In the genomic region with DNA sequence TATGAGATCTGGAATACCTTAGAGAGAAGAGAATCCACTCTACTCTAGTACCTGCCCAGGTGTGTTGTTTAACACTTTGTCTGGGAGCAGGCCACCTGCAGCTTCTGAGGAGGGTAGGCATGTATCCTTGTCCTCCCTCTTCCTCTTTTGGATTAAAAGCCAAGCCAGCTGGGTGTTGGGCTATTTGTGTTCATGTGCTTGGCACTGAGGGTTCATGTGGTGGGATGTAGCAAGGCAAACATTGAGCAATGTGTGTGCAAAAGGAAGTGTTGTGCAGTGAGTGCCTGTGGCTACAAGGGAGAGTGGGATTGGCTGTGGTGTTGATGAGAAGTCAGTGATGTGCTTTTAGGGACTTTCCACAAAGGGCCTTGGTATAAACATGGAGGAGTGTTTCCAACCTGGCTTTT, we compare ENCODE assay signal across 8 cellular contexts. TPM values are rescaled to one million over a fixed set of nuclear protein-coding genes. Genes with fewer than 3 reads are reported as not detected.
A peak's percentile ranks its signal among the peaks of the same experiment; 100 is the strongest.
DNase-seq lines count a peak whose midpoint lies in the region; ATAC-seq, FAIRE-seq and TF ChIP-seq lines count a peak whose summit lies in the region.

No MANE protein-coding gene starts in this region.

- no peak for FAIRE-seq in astrocyte (lab: Jason Lieb, UNC)
- FAIRE-seq in frontal cortex (lab: Jason Lieb, UNC), result no peak

- H3K27me3 ChIP-seq in HL-60 (ENCODE audit: insufficient read depth, poor library complexity, severe bottlenecking) (no peaks in the 10 kb centered on the region), astrocyte (ENCODE audit: insufficient read depth, low read length) (no peaks in the 10 kb centered on the region), liver (ENCODE audit: control insufficient read depth in 4 of 4, insufficient read depth in 4 of 4, low read length in 3 of 4) (no peaks in the 10 kb centered on the region)

- H3K27ac ChIP-seq in HL-60 (replicated peaks), result peak overlapping the region; percentile 75
- H3K27ac ChIP-seq in astrocyte (ENCODE audit: low read depth, low read length), result no peak overlapping the region
- peak overlapping the region; percentile 62 to 81 for H3K27ac ChIP-seq in liver (ENCODE audit: low read depth in 1 of 2, low read length in 2 of 2)

- CTCF ChIA-PET in GM10248 (lab: Yijun Ruan, JAX), result interaction anchor here (1.1 to 2.3 kb wide), 3 partner anchors 22 to 114 kb away, joined by 3 to 8 read pairs (median 4); no protein-coding TSS in a partner anchor
- CTCF ChIA-PET in HEK293T (lab: Yijun Ruan, JAX), result no interaction called here

- no peaks in the 10 kb centered on the region for H3K9me3 ChIP-seq in astrocyte (ENCODE audit: insufficient read depth, low read depth, low read length)
- no peaks in the 10 kb centered on the region for H3K9me3 ChIP-seq in liver (ENCODE audit: control insufficient read depth in 4 of 4, low read length in 3 of 4)

- H3K4me1 ChIP-seq in astrocyte (ENCODE audit: insufficient read depth, low read length) (peaks cover 30% of the 10 kb centered on the region), liver (ENCODE audit: control insufficient read depth in 4 of 4, insufficient read depth in 4 of 4, low read length in 3 of 4) (peaks cover 4 to 35% (median 17%) of the 10 kb centered on the region in 4 donors)

- peak; percentile 42 for DNase-seq in GM10248 (ENCODE audit: extremely low spot score)
- DNase-seq in HL-60 (ENCODE audit: low read depth in 1 of 2, low spot score in 1 of 2), result peak; percentile 93 to 98
- DNase-seq in astrocyte (ENCODE audit: low read depth), result peak; percentile 63
- no peak for DNase-seq in NCI-H2196 treated with DMSO at 0.1 percent for 48 hours (lab: John Stamatoyannopoulos, UW; ENCODE audit: unreplicated experiment)
- no peak for DNase-seq in HEK293T (ENCODE audit: extremely low spot score)
- DNase-seq in frontal cortex (ENCODE audit: low spot score in 2 of 2), result no peak

- no peak for ATAC-seq in HG02884 (IDR thresholded peaks at IDR 0.05; ENCODE audit: unreplicated experiment)

- no peaks in the 10 kb centered on the region for H3K27me3 Mint-ChIP-seq in astrocyte (ENCODE audit: low read depth, unreplicated experiment)

- H3K9ac ChIP-seq in astrocyte (ENCODE audit: low read length), result no peak overlapping the region
- H3K9ac ChIP-seq in liver (ENCODE audit: low read depth in 1 of 2, low read length in 2 of 2), result no peak overlapping the region

- TF ChIP-seq CTCF in GM10248 (IDR thresholded peaks at IDR 0.05; ENCODE audit: control extremely low read depth, extremely low read depth, low read depth, missing control alignments) (no peak), HL-60 (IDR thresholded peaks at IDR 0.05; ENCODE audit: insufficient read depth, low read length) (no peak), astrocyte (IDR thresholded peaks at IDR 0.05; ENCODE audit: insufficient read depth, low read depth, low read length) (no peak), liver (IDR thresholded peaks at IDR 0.05; ENCODE audit: low read depth, low read length, missing input control) (no peak)

- no peak overlapping the region for H3K4me2 ChIP-seq in astrocyte (ENCODE audit: low read length)

- H4K20me1 ChIP-seq in astrocyte (ENCODE audit: insufficient read depth, low read length), result peaks cover 10% of the 10 kb centered on the region

- peak overlapping the region; percentile 69 for H3K4me3 Mint-ChIP-seq in astrocyte (ENCODE audit: unreplicated experiment)

- H2AFZ ChIP-seq in astrocyte (ENCODE audit: low read depth, low read length), result no peak overlapping the region

- peak; percentile 60 to 68 for TF ChIP-seq RAD21 in liver (IDR thresholded peaks at IDR 0.05)

- H3K36me3 ChIP-seq in astrocyte (ENCODE audit: insufficient read depth, low read length), result peaks cover 13% of the 10 kb centered on the region
- peaks cover 4 to 8% (median 6%) of the 10 kb centered on the region in 4 donors for H3K36me3 ChIP-seq in liver (ENCODE audit: control insufficient read depth in 4 of 4, insufficient read depth in 3 of 4, low read depth in 1 of 4, low read length in 3 of 4)

- H3K4me3 ChIP-seq in HL-60 (replicated peaks; ENCODE audit: insufficient read depth, low read length) (no peak overlapping the region), astrocyte (ENCODE audit: insufficient read depth, low read depth, low read length) (no peak overlapping the region), liver (ENCODE audit: low read depth in 1 of 3, low read length in 3 of 3) (no peak overlapping the region)

- peaks cover 32% of the 10 kb centered on the region for H3K4me1 Mint-ChIP-seq in astrocyte (ENCODE audit: low read depth, unreplicated experiment)

- peak overlapping the region; percentile 95 for H3K27ac Mint-ChIP-seq in astrocyte (ENCODE audit: unreplicated experiment)

- H3K36me3 Mint-ChIP-seq in astrocyte (ENCODE audit: low read depth, unreplicated experiment), result peaks cover 10% of the 10 kb centered on the region

- H3K9me3 Mint-ChIP-seq in astrocyte (ENCODE audit: unreplicated experiment), result no peaks in the 10 kb centered on the region

- POLR2A ChIA-PET in GM10248 (lab: Yijun Ruan, JAX), result no interaction called here
- POLR2A ChIA-PET in HEK293T (lab: Yijun Ruan, JAX), result no interaction called here

- H3K79me2 ChIP-seq in astrocyte (ENCODE audit: insufficient read depth, low read length), result peaks cover 59% of the 10 kb centered on the region

TF ChIP-seq in liver, 16 proteins besides CTCF, POLR2A, EP300 and RAD21 (continues in another document):
- TF ChIP-seq, protein P1, sequence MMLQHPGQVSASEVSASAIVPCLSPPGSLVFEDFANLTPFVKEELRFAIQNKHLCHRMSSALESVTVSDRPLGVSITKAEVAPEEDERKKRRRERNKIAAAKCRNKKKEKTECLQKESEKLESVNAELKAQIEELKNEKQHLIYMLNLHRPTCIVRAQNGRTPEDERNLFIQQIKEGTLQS (IDR thresholded peaks at IDR 0.05), result peak; percentile 34
- no peak for TF ChIP-seq HNF4G (IDR thresholded peaks at IDR 0.05)
- TF ChIP-seq SP1 (IDR thresholded peaks at IDR 0.05), result peak; percentile 80
- peak in 1 of 2 donors; percentile 66 for TF ChIP-seq EGR1 (IDR thresholded peaks at IDR 0.05; ENCODE audit: low read depth in 2 of 2)
- TF ChIP-seq, protein P2, sequence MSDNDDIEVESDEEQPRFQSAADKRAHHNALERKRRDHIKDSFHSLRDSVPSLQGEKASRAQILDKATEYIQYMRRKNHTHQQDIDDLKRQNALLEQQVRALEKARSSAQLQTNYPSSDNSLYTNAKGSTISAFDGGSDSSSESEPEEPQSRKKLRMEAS (IDR thresholded peaks at IDR 0.05), result peak; percentile 92
- peak; percentile 47 to 73 for TF ChIP-seq JUND (IDR thresholded peaks at IDR 0.05)

TF ChIP-seq in HEK293T, 16 proteins besides CTCF, POLR2A, EP300 and RAD21:
- TF ChIP-seq FOXA1 (IDR thresholded peaks at IDR 0.05) (no peak), ELF4 (IDR thresholded peaks at IDR 0.05) (no peak), ARNT (IDR thresholded peaks at IDR 0.05) (no peak), SP1 (IDR thresholded peaks at IDR 0.05) (no peak), ZNF384 (IDR thresholded peaks at IDR 0.05) (no peak), FOXK2 (IDR thresholded peaks at IDR 0.05) (no peak)

RNA-seq across cellular contexts. Expression of a gene that starts 23.0 kb away (rescaled TPM):
- total RNA-seq in astrocyte, result 27.4 and 33.8 TPM in 2 replicates
- total RNA-seq in liver, result 10 to 100 TPM in 1 of 2 donors, 1 to 10 TPM in 1; 6.9 to 14.0 TPM
- 1 to 10 TPM; 5.7 to 6.4 TPM for polyA plus RNA-seq in liver
- total RNA-seq in frontal cortex, result 9.8 TPM

RNA-seq across cellular contexts. Expression of a gene that starts 48.3 kb away (rescaled TPM):
- total RNA-seq in astrocyte, result 3.9 and 4.3 TPM in 2 replicates
- total RNA-seq in liver, result 100 to 1,000 TPM; 112 to 354 TPM
- 100 to 1,000 TPM; 298 to 311 TPM for polyA plus RNA-seq in liver
- total RNA-seq in frontal cortex, result 2.9 TPM

Comparison
In these comparisons a context has a peak if more than half of its experiments do, and no peak if none do; other contexts are left out.
1. DNase-seq: peak in GM10248 (single experiment), HL-60 (2 of 2) and astrocyte (single experiment); none in NCI-H2196 treated with DMSO at 0.1 percent for 48 hours (single experiment), HEK293T (single experiment) and frontal cortex (0 of 2).
2. RNA of a gene that starts 48.3 kb away (total RNA-seq): 112 to 354 TPM in liver; 3.9 to 4.3 TPM in astrocyte and 2.9 TPM in frontal cortex (single experiment); every median in the first group is over 10 times any median in the second.